ENCODE assay signal across 18 cellular contexts in genomic region chr6:39107034-39107433, GRCh38.
"Had no signal": no experiment of that assay in that cellular context is flagged by ENCODE, and none has a peak within 500 bp of the region (broad histone marks: within the 10 kb centered on the region; RNA-seq: fewer than 3 reads in every experiment).

No MANE protein-coding gene starts in this region.

- ATAC-seq: esophagus mucosa, gastrocnemius medialis, pancreas, right cardiac atrium had no signal

- DNase-seq: effector memory CD4-positive, alpha-beta T cell; gastrocnemius medialis; heart right ventricle; hypothalamus; kidney glomerular epithelial cell; mesendoderm; naive B cell; occipital lobe; pancreas; right cardiac atrium; small intestine; stimulated activated CD4-positive, alpha-beta T cell treated with anti-CD3 and anti-CD28 coated beads, Interleukin-12 subunit alpha, Interleukin-12 subunit beta, amount 100 ng/mL, for 4 hours; stomach; substantia nigra had no signal

- H3K9me3 ChIP-seq: gastrocnemius medialis, heart right ventricle, pancreas, stomach, thoracic aorta had no signal

- H3K9me3 Mint-ChIP-seq: nephron had no signal

- H3K4me3 Mint-ChIP-seq: naive B cell, nephron had no signal

- H3K27ac ChIP-seq: gastrocnemius medialis, heart right ventricle, pancreas, stomach, thoracic aorta had no signal

- H3K4me1 ChIP-seq: gastrocnemius medialis had no signal

- H3K27me3 Mint-ChIP-seq: naive B cell, progenitor cell of endocrine pancreas had no signal

- H3K27me3 ChIP-seq: gastrocnemius medialis, heart right ventricle, pancreas, stomach had no signal

- H3K27ac Mint-ChIP-seq: nephron, progenitor cell of endocrine pancreas had no signal

- H3K4me3 ChIP-seq: gastrocnemius medialis, heart right ventricle, pancreas, stomach, thoracic aorta had no signal
